ENCODE assay signal across 1 cellular context in the genomic region with DNA sequence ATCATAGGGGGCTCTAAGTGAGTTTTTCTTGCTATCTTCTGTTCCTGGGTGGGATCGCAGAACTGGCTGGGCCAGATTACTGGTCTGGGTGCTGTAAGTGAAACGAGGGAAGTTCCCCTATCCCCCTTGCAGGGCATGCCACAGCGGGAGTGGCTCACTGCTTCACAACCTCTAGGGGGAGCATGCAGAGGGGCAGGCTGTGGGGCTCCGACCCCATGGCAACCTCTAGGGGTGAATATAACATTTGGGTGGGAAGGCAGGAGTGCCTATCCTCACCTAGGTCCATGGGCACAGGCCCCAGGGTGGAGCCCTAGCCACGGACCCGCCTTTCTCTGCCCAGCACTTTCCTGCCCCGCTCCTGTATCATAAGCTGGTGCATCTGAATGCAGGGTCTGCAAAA.
TF ChIP-seq lines count a peak whose summit lies in the region.

No MANE protein-coding gene starts in this region.

TF ChIP-seq in WTC11, 78 proteins besides CTCF, POLR2A, EP300 and RAD21 (continued from another document):
- TF ChIP-seq, protein P1, sequence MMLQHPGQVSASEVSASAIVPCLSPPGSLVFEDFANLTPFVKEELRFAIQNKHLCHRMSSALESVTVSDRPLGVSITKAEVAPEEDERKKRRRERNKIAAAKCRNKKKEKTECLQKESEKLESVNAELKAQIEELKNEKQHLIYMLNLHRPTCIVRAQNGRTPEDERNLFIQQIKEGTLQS (CRISPR knock-in tag; conservative IDR thresholded peaks at IDR 0.05) = no peak
- TF ChIP-seq, protein P2, sequence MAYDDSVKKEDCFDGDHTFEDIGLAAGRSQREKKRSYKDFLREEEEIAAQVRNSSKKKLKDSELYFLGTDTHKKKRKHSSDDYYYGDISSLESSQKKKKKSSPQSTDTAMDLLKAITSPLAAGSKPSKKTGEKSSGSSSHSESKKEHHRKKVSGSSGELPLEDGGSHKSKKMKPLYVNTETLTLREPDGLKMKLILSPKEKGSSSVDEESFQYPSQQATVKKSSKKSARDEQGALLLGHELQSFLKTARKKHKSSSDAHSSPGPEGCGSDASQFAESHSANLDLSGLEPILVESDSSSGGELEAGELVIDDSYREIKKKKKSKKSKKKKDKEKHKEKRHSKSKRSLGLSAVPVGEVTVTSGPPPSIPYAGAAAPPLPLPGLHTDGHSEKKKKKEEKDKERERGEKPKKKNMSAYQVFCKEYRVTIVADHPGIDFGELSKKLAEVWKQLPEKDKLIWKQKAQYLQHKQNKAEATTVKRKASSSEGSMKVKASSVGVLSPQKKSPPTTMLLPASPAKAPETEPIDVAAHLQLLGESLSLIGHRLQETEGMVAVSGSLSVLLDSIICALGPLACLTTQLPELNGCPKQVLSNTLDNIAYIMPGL (CRISPR knock-in tag; IDR thresholded peaks at IDR 0.05) = no peak
- TF ChIP-seq, protein P3, sequence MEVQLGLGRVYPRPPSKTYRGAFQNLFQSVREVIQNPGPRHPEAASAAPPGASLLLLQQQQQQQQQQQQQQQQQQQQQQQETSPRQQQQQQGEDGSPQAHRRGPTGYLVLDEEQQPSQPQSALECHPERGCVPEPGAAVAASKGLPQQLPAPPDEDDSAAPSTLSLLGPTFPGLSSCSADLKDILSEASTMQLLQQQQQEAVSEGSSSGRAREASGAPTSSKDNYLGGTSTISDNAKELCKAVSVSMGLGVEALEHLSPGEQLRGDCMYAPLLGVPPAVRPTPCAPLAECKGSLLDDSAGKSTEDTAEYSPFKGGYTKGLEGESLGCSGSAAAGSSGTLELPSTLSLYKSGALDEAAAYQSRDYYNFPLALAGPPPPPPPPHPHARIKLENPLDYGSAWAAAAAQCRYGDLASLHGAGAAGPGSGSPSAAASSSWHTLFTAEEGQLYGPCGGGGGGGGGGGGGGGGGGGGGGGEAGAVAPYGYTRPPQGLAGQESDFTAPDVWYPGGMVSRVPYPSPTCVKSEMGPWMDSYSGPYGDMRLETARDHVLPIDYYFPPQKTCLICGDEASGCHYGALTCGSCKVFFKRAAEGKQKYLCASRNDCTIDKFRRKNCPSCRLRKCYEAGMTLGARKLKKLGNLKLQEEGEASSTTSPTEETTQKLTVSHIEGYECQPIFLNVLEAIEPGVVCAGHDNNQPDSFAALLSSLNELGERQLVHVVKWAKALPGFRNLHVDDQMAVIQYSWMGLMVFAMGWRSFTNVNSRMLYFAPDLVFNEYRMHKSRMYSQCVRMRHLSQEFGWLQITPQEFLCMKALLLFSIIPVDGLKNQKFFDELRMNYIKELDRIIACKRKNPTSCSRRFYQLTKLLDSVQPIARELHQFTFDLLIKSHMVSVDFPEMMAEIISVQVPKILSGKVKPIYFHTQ (CRISPR knock-in tag; IDR thresholded peaks at IDR 0.05) = no peak
- TF ChIP-seq ZNF121 (CRISPR knock-in tag; IDR thresholded peaks at IDR 0.05) (no peak), KAT7 (CRISPR knock-in tag; IDR thresholded peaks at IDR 0.05; ENCODE audit: borderline replicate concordance) (no peak), ESRRA (CRISPR knock-in tag; IDR thresholded peaks at IDR 0.05; ENCODE audit: borderline replicate concordance) (no peak), NR2C2 (CRISPR knock-in tag; IDR thresholded peaks at IDR 0.05) (no peak), CREB1 (CRISPR knock-in tag; IDR thresholded peaks at IDR 0.05) (no peak)
- TF ChIP-seq, protein P4, sequence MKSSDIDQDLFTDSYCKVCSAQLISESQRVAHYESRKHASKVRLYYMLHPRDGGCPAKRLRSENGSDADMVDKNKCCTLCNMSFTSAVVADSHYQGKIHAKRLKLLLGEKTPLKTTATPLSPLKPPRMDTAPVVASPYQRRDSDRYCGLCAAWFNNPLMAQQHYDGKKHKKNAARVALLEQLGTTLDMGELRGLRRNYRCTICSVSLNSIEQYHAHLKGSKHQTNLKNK (CRISPR knock-in tag; IDR thresholded peaks at IDR 0.05) = no peak
